ENCODE assay signal across 1 cellular context in the genomic region with DNA sequence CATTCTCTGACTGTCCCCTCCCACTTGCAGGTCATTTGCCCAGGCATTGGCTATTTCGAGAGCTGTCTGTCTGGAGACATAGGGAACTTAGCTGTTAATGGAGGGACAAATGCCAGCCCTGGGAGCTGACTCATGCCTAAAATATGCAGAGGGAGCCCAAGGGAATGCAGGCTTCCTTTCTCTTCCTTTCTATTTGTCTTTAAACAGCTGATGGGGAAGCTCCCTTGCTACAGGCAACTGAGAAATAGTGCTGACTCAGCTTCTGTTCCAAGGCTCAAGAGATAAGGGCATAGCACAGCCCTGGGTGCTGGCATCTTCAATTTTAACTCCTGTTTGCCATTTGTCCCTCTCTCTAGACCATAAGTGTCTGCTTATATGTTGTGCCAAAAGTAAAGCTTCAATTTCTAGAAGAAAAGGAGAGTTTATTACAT.
TF ChIP-seq lines count a peak whose summit lies in the region.

No MANE protein-coding gene starts in this region.

TF ChIP-seq in neural cell, 6 proteins besides CTCF, POLR2A, EP300 and RAD21:
- TF ChIP-seq, protein P1, sequence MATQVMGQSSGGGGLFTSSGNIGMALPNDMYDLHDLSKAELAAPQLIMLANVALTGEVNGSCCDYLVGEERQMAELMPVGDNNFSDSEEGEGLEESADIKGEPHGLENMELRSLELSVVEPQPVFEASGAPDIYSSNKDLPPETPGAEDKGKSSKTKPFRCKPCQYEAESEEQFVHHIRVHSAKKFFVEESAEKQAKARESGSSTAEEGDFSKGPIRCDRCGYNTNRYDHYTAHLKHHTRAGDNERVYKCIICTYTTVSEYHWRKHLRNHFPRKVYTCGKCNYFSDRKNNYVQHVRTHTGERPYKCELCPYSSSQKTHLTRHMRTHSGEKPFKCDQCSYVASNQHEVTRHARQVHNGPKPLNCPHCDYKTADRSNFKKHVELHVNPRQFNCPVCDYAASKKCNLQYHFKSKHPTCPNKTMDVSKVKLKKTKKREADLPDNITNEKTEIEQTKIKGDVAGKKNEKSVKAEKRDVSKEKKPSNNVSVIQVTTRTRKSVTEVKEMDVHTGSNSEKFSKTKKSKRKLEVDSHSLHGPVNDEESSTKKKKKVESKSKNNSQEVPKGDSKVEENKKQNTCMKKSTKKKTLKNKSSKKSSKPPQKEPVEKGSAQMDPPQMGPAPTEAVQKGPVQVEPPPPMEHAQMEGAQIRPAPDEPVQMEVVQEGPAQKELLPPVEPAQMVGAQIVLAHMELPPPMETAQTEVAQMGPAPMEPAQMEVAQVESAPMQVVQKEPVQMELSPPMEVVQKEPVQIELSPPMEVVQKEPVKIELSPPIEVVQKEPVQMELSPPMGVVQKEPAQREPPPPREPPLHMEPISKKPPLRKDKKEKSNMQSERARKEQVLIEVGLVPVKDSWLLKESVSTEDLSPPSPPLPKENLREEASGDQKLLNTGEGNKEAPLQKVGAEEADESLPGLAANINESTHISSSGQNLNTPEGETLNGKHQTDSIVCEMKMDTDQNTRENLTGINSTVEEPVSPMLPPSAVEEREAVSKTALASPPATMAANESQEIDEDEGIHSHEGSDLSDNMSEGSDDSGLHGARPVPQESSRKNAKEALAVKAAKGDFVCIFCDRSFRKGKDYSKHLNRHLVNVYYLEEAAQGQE (IDR thresholded peaks at IDR 0.05; ENCODE audit: borderline replicate concordance), result no peak
